20 cellular contexts compared by ENCODE assay signal in the genomic region with DNA sequence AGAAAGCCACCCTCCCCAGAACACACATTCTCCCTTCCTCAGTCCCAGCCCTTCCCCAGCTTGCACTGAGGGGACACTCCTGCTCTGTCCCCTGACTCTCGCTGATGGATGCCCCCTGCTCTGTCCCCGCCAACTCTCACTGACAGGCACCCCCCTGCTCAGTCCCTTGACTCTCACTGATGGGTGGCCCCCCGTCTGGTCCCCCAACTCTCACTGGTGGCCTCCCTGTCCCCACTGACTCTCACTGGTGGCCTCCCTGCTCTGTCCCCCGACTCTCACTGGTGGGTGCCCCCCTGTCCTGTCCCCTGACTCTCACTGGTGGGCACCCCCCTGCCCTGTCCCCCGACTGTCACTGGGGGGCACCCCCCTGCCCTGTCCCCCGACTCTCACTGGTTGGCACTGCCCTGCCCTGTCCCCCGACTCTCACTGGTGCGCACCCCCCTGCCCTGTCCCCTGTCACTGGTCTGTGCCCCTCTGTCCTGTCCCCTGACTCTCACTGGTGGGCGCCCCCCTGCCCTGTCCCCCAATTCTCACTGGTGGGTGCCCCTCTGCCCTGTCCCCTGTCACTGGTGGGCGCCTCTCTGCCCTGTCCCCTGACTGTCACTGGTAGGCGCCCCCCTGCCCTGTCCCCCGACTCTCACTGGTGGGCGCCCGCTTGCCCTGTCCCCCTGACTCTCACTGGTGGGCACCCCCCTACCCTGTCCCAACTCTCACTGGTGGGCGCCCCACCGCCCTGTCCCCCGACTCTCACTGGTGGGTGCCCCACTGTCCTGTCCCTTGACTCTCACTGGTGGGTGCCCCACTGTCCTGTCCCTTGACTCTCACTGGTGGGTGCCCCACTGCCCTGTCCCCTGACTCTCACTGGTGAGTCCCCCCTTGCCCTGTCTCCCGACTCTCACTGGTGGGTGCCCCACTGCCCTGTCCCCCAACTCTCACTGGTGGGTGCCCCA.
DNase-seq lines count a peak whose midpoint lies in the region; ATAC-seq and TF ChIP-seq lines count a peak whose summit lies in the region.
"Had no signal": no experiment of that assay in that cellular context is flagged by ENCODE, and none has a peak within 500 bp of the region (broad histone marks: within the 10 kb centered on the region; RNA-seq: fewer than 3 reads in every experiment).

No MANE protein-coding gene starts in this region.

- TF ChIP-seq CTCF in progenitor cell of endocrine pancreas (IDR thresholded peaks at IDR 0.05; ENCODE audit: unreplicated experiment) (no peak), WTC11 (IDR thresholded peaks at IDR 0.05) (no peak)

- no peak for DNase-seq in stimulated activated naive CD8-positive, alpha-beta T cell treated with anti-CD3 and anti-CD28 coated beads, Interleukin-15, amount 100 ng/mL, for 72 hours
- no peak for DNase-seq in stimulated activated naive CD8-positive, alpha-beta T cell treated with anti-CD3 and anti-CD28 coated beads, Interleukin-15, Interleukin-2, amounts not matched to agents 100 U/mL and 50 U/mL, for 24 hours
- DNase-seq in islet precursor cell (peak; percentile 31), progenitor cell of endocrine pancreas (ENCODE audit: low spot score, unreplicated experiment) (no peak), WTC11 (ENCODE audit: low spot score) (no peak), NCI-H2171 (lab: John Stamatoyannopoulos, UW) (no peak)
- DNase-seq: Caco-2; CD8-positive, alpha-beta T cell; DMS 273 treated with DMSO at 0.1 percent for 48 hours; DMS79 treated with DMSO at 0.1 percent for 48 hours; GF-D8; Kasumi-1; NCI-H1092 treated with DMSO at 0.1 percent for 48 hours; NCI-H1436; NCI-H187 treated with DMSO at 0.1 percent for 48 hours; NCI-H2107; NCI-H446; NCI-H524 treated with DMSO at 0.1 percent for 48 hours; NCI-H774 had no signal

- H3K36me3 Mint-ChIP-seq in progenitor cell of endocrine pancreas (ENCODE audit: insufficient read depth), result peaks cover 32% of the 10 kb centered on the region
- peaks cover 38% of the 10 kb centered on the region for H3K36me3 Mint-ChIP-seq in WTC11
- H3K36me3 Mint-ChIP-seq: CD8-positive, alpha-beta T cell had no signal

- POLR2A ChIA-PET in WTC11 (lab: Charles Lee), result no interaction called here

- H3K4me1 Mint-ChIP-seq in stimulated activated naive CD8-positive, alpha-beta T cell treated with anti-CD3 and anti-CD28 coated beads, Interleukin-15, amount 100 ng/mL, for 72 hours, result peaks cover 8% of the 10 kb centered on the region
- H3K4me1 Mint-ChIP-seq in progenitor cell of endocrine pancreas (ENCODE audit: low read depth), result no peaks in the 10 kb centered on the region
- peaks cover 3% of the 10 kb centered on the region; the same call in 1 of the 2 replicates for H3K4me1 Mint-ChIP-seq in WTC11

- no peaks in the 10 kb centered on the region for H3K9me3 Mint-ChIP-seq in stimulated activated naive CD8-positive, alpha-beta T cell treated with anti-CD3 and anti-CD28 coated beads, Interleukin-15, amount 100 ng/mL, for 72 hours
- H3K9me3 Mint-ChIP-seq in progenitor cell of endocrine pancreas (ENCODE audit: low read depth) (no peaks in the 10 kb centered on the region), WTC11 (no peaks in the 10 kb centered on the region)
- H3K9me3 Mint-ChIP-seq: CD8-positive, alpha-beta T cell had no signal

- CTCF ChIA-PET in WTC11 (lab: Charles Lee), result no interaction called here

- H3K27me3 Mint-ChIP-seq in stimulated activated naive CD8-positive, alpha-beta T cell treated with anti-CD3 and anti-CD28 coated beads, Interleukin-15, amount 100 ng/mL, for 72 hours, result no peaks in the 10 kb centered on the region
- no peaks in the 10 kb centered on the region for H3K27me3 Mint-ChIP-seq in progenitor cell of endocrine pancreas
- no peaks in the 10 kb centered on the region; the same call in 1 of the 2 replicates for H3K27me3 Mint-ChIP-seq in WTC11 (ENCODE audit: low read depth)

- peak; percentile 75 for ATAC-seq in stimulated activated naive CD8-positive, alpha-beta T cell treated with anti-CD3 and anti-CD28 coated beads, Interleukin-15, amount 100 ng/mL, for 72 hours
- no peak for ATAC-seq in stimulated activated naive CD8-positive, alpha-beta T cell treated with anti-CD3 and anti-CD28 coated beads, Interleukin-15, Interleukin-2, amounts not matched to agents 100 U/mL and 50 U/mL, for 24 hours
- no peak for ATAC-seq in WTC11
- no peak for ATAC-seq in HG03457 (IDR thresholded peaks at IDR 0.05; ENCODE audit: unreplicated experiment)
- ATAC-seq: CD8-positive, alpha-beta T cell had no signal

- peak overlapping the region in 1 of 2 donors; percentile 77 for H3K27ac Mint-ChIP-seq in stimulated activated naive CD8-positive, alpha-beta T cell treated with anti-CD3 and anti-CD28 coated beads, Interleukin-15, amount 100 ng/mL, for 72 hours
- H3K27ac Mint-ChIP-seq in progenitor cell of endocrine pancreas (peak overlapping the region; percentile 33), WTC11 (no peak overlapping the region; the same call in 1 of the 2 replicates)
- H3K27ac Mint-ChIP-seq: CD8-positive, alpha-beta T cell had no signal

- no peak overlapping the region for H3K4me3 Mint-ChIP-seq in stimulated activated naive CD8-positive, alpha-beta T cell treated with anti-CD3 and anti-CD28 coated beads, Interleukin-15, amount 100 ng/mL, for 72 hours
- no peak overlapping the region for H3K4me3 Mint-ChIP-seq in progenitor cell of endocrine pancreas (ENCODE audit: low read depth)
- no peak overlapping the region for H3K4me3 Mint-ChIP-seq in WTC11
- H3K4me3 Mint-ChIP-seq: CD8-positive, alpha-beta T cell had no signal

TF ChIP-seq in WTC11, 78 proteins besides CTCF, POLR2A, EP300 and RAD21:
- TF ChIP-seq ZNF232 (CRISPR knock-in tag; IDR thresholded peaks at IDR 0.05) (no peak), NR1H2 (CRISPR knock-in tag; IDR thresholded peaks at IDR 0.05) (no peak)
- TF ChIP-seq, protein P1, sequence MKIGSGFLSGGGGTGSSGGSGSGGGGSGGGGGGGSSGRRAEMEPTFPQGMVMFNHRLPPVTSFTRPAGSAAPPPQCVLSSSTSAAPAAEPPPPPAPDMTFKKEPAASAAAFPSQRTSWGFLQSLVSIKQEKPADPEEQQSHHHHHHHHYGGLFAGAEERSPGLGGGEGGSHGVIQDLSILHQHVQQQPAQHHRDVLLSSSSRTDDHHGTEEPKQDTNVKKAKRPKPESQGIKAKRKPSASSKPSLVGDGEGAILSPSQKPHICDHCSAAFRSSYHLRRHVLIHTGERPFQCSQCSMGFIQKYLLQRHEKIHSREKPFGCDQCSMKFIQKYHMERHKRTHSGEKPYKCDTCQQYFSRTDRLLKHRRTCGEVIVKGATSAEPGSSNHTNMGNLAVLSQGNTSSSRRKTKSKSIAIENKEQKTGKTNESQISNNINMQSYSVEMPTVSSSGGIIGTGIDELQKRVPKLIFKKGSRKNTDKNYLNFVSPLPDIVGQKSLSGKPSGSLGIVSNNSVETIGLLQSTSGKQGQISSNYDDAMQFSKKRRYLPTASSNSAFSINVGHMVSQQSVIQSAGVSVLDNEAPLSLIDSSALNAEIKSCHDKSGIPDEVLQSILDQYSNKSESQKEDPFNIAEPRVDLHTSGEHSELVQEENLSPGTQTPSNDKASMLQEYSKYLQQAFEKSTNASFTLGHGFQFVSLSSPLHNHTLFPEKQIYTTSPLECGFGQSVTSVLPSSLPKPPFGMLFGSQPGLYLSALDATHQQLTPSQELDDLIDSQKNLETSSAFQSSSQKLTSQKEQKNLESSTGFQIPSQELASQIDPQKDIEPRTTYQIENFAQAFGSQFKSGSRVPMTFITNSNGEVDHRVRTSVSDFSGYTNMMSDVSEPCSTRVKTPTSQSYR (CRISPR knock-in tag; IDR thresholded peaks at IDR 0.05), result no peak
